ENCODE assay signal across 10 cellular contexts in genomic region chr7:151633516-151633812, GRCh38.
DNase-seq lines count a peak whose midpoint lies in the region; ATAC-seq and TF ChIP-seq lines count a peak whose summit lies in the region.
"Had no signal": no experiment of that assay in that cellular context is flagged by ENCODE, and none has a peak within 500 bp of the region (broad histone marks: within the 10 kb centered on the region; RNA-seq: fewer than 3 reads in every experiment).

No MANE protein-coding gene starts in this region.

- H3K36me3 Mint-ChIP-seq in T-helper 17 cell (ENCODE audit: low read depth) (peaks cover 2% of the 10 kb centered on the region), endothelial cell (ENCODE audit: low read depth, unreplicated experiment) (peaks cover 7% of the 10 kb centered on the region)

- H3K4me3 Mint-ChIP-seq in T-helper 17 cell (peak overlapping the region; percentile 97), endothelial cell (ENCODE audit: unreplicated experiment) (no peak overlapping the region)

- H3K27ac ChIP-seq in gastrocnemius medialis, result peak overlapping the region in 3 of 4 donors; percentile 70 to 84 (median 83)

- H3K27ac Mint-ChIP-seq in T-helper 17 cell, result peak overlapping the region; percentile 95
- peak overlapping the region; percentile 24 for H3K27ac Mint-ChIP-seq in endothelial cell (ENCODE audit: unreplicated experiment)

- ATAC-seq in T-helper 17 cell (no peak), gastrocnemius medialis (no peak), HG02973 (IDR thresholded peaks at IDR 0.05; ENCODE audit: unreplicated experiment) (no peak)

- peaks cover 17% of the 10 kb centered on the region for H3K4me1 Mint-ChIP-seq in T-helper 17 cell
- H3K4me1 Mint-ChIP-seq in endothelial cell (ENCODE audit: unreplicated experiment), result peaks cover 12% of the 10 kb centered on the region

- H3K4me1 ChIP-seq in gastrocnemius medialis, result peaks cover 8 to 13% of the 10 kb centered on the region in 2 donors

- peak overlapping the region; percentile 72; the same call in 1 of the 2 replicates for H3K4me3 ChIP-seq in GM06990 (replicated peaks; ENCODE audit: low read depth, low read length)
- H3K4me3 ChIP-seq in gastrocnemius medialis, result no peak overlapping the region

- H3K36me3 ChIP-seq in GM06990 (ENCODE audit: control insufficient read depth, insufficient read depth, low read length) (no peaks in the 10 kb centered on the region), gastrocnemius medialis (no peaks in the 10 kb centered on the region)

- in situ Hi-C loops in gastrocnemius medialis (cut with MboI; ENCODE audit: low sequenced_read_pairs in 4 of 4), result no loop called here

- H3K9me3 Mint-ChIP-seq in endothelial cell (ENCODE audit: unreplicated experiment), result no peaks in the 10 kb centered on the region

- H3K27me3 Mint-ChIP-seq in T-helper 17 cell (no peaks in the 10 kb centered on the region), endothelial cell (ENCODE audit: unreplicated experiment) (no peaks in the 10 kb centered on the region)

- H3K9me3 ChIP-seq in T-helper 17 cell (ENCODE audit: control insufficient read depth, low read length, poor library complexity, severe bottlenecking) (no peaks in the 10 kb centered on the region), gastrocnemius medialis (no peaks in the 10 kb centered on the region)

- DNase-seq in GM06990 (ENCODE audit: extremely low read depth, insufficient read length) (no peak), T-helper 17 cell (no peak), endothelial cell (ENCODE audit: low spot score) (no peak), gastrocnemius medialis (no peak), NCI-H146 (lab: John Stamatoyannopoulos, UW) (no peak), DMS53 (lab: John Stamatoyannopoulos, UW) (no peak), ureter (ENCODE audit: low spot score) (no peak)
- DNase-seq: DND-41, NCI-H2029 treated with DMSO at 0.1 percent for 48 hours had no signal

- TF ChIP-seq CTCF in GM06990 (IDR thresholded peaks at IDR 0.05; ENCODE audit: insufficient read depth, low read length, poor library complexity, severe bottlenecking) (no peak), endothelial cell (IDR thresholded peaks at IDR 0.05; ENCODE audit: unreplicated experiment) (no peak), gastrocnemius medialis (IDR thresholded peaks at IDR 0.05 in 4 of 5, conservative IDR thresholded peaks at IDR 0.05 in 1 of 5) (no peak)

- H3K27me3 ChIP-seq in GM06990 (replicated peaks; ENCODE audit: control insufficient read depth, insufficient read depth, low read length) (no peaks in the 10 kb centered on the region), gastrocnemius medialis (no peaks in the 10 kb centered on the region)

- TF ChIP-seq POLR2A in gastrocnemius medialis (IDR thresholded peaks at IDR 0.05), result no peak

- intact Hi-C loops in gastrocnemius medialis (cut with DNase I; ENCODE audit: low total_unique reads), result loop anchor here (2.0 to 10.0 kb wide), 5 partner anchors 54 to 241 kb away; partner anchors contain the start of gene PRKAG2
